Comparison of ENCODE assay signal across 8 cellular contexts in genomic region chr7:148699024-148699771, GRCh38. TPM values are rescaled to one million over a fixed set of nuclear protein-coding genes. Genes with fewer than 3 reads are reported as not detected.
DNase-seq lines count a peak whose midpoint lies in the region; ATAC-seq, FAIRE-seq and TF ChIP-seq lines count a peak whose summit lies in the region.

No MANE protein-coding gene starts in this region.

- no peak for TF ChIP-seq POLR2A in lower leg skin (IDR thresholded peaks at IDR 0.05)

- no peak for TF ChIP-seq CTCF in GM12865 (IDR thresholded peaks at IDR 0.05; ENCODE audit: insufficient read depth, low read depth, low read length, missing control alignments)
- no peak for TF ChIP-seq CTCF in colonic mucosa (IDR thresholded peaks at IDR 0.05)
- TF ChIP-seq CTCF in lower leg skin (IDR thresholded peaks at IDR 0.05) = no peak
- no peak for TF ChIP-seq CTCF in D721Med (IDR thresholded peaks at IDR 0.05; ENCODE audit: insufficient read depth, missing control alignments)

- intact Hi-C loops in colonic mucosa (cut with DNase I) (no loop called here), lower leg skin (cut with DNase I; ENCODE audit: low total_unique reads) (no loop called here)

- H3K27me3 Mint-ChIP-seq in IgD-negative memory B cell = no peaks in the 10 kb centered on the region

- peaks cover 21% of the 10 kb centered on the region for H3K4me1 ChIP-seq in colonic mucosa

- H3K4me3 ChIP-seq in GM12865 (ENCODE audit: low read depth, low read length) (peak overlapping the region; percentile 74), colonic mucosa (peak overlapping the region; percentile 95), lower leg skin (ENCODE audit: low read depth, poor library complexity, severe bottlenecking) (peak overlapping the region; percentile 81)

- H3K9me3 ChIP-seq in colonic mucosa = no peaks in the 10 kb centered on the region

- FAIRE-seq in D721Med (lab: Jason Lieb, UNC) = no peak

- no peaks in the 10 kb centered on the region for H3K9me3 Mint-ChIP-seq in IgD-negative memory B cell

- H3K4me1 Mint-ChIP-seq in IgD-negative memory B cell = peaks cover 41 to 48% (median 46%) of the 10 kb centered on the region in 3 donors

- peak overlapping the region; percentile 85 to 97 for H3K9ac ChIP-seq in colonic mucosa (ENCODE audit: low read depth in 2 of 2, low read length in 2 of 2)

- peak overlapping the region; percentile 41 to 75 (median 71) for H3K27ac Mint-ChIP-seq in IgD-negative memory B cell

- H3K27me3 ChIP-seq in colonic mucosa = no peaks in the 10 kb centered on the region

- H3K36me3 Mint-ChIP-seq in IgD-negative memory B cell = peaks cover 3% of the 10 kb centered on the region

- H3K4me3 Mint-ChIP-seq in IgD-negative memory B cell = peak overlapping the region; percentile 88 to 99 (median 92)

- peak overlapping the region; percentile 98 for H3K27ac ChIP-seq in colonic mucosa

- ATAC-seq in GM21619 (IDR thresholded peaks at IDR 0.05; ENCODE audit: unreplicated experiment) = peak; percentile 35

- WGBS in lower leg skin, 2 donors = 0 to 4% methylated on average over 16 to 47 of the region's 105 CpGs

- H3K36me3 ChIP-seq in colonic mucosa = no peaks in the 10 kb centered on the region

- DNase-seq in GM12865 (ENCODE audit: low read depth) (peak; percentile 76), colonic mucosa (peak; percentile 37), lower leg skin (ENCODE audit: low spot score in 2 of 2) (peak; percentile 33 to 90), D721Med (ENCODE audit: insufficient read length, low spot score) (no peak)
- DNase-seq in activated CD4-positive, CD25-positive, alpha-beta regulatory T cell treated with anti-CD3 and anti-CD28 coated beads, Interleukin-2, amount 50 U/mL, for 16 hours (ENCODE audit: low read depth, low spot score) = peak; percentile 27
- DNase-seq in stimulated activated CD8-positive, alpha-beta memory T cell treated with anti-CD3 and anti-CD28 coated beads, Interleukin-12 subunit alpha, Interleukin-12 subunit beta, amount 100 ng/mL, for 1 hour (ENCODE audit: low read depth) = peak; percentile 33

RNA-seq across cellular contexts. Expression of gene CUL1, which starts 0.5 kb away (rescaled TPM):
- 54.5 TPM for polyA plus RNA-seq in IgD-negative memory B cell
- total RNA-seq in colonic mucosa (10 to 100 TPM; 36.2 to 36.9 TPM), lower leg skin (10 to 100 TPM; 49.6 to 56.5 (median 52.6) TPM)
